ENCODE assay signal across 17 cellular contexts in the genomic region with DNA sequence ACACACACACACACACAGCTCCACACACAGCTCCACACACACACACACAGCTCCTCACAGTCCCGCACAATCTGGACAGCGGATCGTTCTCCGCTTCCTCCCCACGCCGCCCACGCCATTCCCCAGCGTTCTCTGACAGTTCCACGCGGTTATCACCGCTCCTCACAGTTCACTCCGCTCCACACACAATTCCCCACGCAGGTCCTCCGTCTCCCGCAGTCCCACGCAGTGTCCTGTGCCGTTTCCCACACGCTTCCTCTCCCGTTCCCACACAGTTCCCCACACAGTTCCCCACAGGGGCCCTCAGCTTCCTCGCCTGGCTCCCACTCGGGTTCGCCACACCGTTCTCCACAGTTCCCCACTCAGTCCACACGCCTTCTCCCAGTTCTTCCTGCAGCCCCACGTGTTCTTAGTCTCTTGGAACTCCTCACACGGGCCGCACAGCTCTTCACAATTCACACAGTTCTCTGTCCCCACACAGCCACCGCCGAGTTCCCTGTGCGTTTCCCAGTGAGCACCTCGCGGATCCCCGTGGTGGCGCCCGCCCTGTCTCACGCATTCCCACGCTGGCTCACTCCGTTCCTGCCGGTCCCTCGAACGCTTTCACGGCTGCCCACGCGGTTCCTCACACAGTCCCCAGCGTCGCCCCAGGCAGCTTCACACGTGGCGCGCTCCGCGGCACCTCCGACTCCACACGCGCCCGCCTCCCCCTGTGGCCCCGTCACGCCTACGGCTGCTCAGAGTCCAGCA. TPM values are rescaled to one million over a fixed set of nuclear protein-coding genes. Genes with fewer than 3 reads are reported as not detected.
DNase-seq lines count a peak whose midpoint lies in the region; ATAC-seq and TF ChIP-seq lines count a peak whose summit lies in the region.
"Had no signal": no experiment of that assay in that cellular context is flagged by ENCODE, and none has a peak within 500 bp of the region (broad histone marks: within the 10 kb centered on the region; RNA-seq: fewer than 3 reads in every experiment).

No MANE protein-coding gene starts in this region.

- peak overlapping the region in 30 of 59 donors; percentile 0 to 74 (median 41) for H3K27ac ChIP-seq in dorsolateral prefrontal cortex
- no peak overlapping the region for H3K27ac ChIP-seq in aorta (ENCODE audit: low read depth in 1 of 2, low read length in 2 of 2)
- H3K27ac ChIP-seq in stomach: no peak overlapping the region
- H3K27ac ChIP-seq: A549, KMS-11 had no signal

- H3K36me3 Mint-ChIP-seq in activated naive CD8-positive, alpha-beta T cell treated with anti-CD3 and anti-CD28 coated beads for 36 hours: no peaks in the 10 kb centered on the region

- no peak for TF ChIP-seq POLR2A in stomach (IDR thresholded peaks at IDR 0.05)

- intact Hi-C loops in left ventricle myocardium superior (cut with micrococcal nuclease): no loop called here
- intact Hi-C loops in cardiac septum (cut with DNase I): no loop called here
- intact Hi-C loops in dorsolateral prefrontal cortex (cut with DNase I): no loop called here
- intact Hi-C loops in posterior cingulate gyrus (cut with DNase I): no loop called here
- intact Hi-C loops in aorta (cut with DNase I): no loop called here
- intact Hi-C loops in stomach (cut with DNase I; ENCODE audit: low total_unique reads): no loop called here

- no peak for ATAC-seq in left ventricle myocardium superior
- ATAC-seq in aorta (ENCODE audit: low FRiP score): no peak
- ATAC-seq: A549, Panc1 had no signal

- H3K36me3 ChIP-seq in aorta (ENCODE audit: control insufficient read depth in 1 of 2, insufficient read depth in 2 of 2, low read length in 1 of 2): no peaks in the 10 kb centered on the region
- H3K36me3 ChIP-seq in stomach: no peaks in the 10 kb centered on the region

- H3K27me3 ChIP-seq in dorsolateral prefrontal cortex: no peaks in the 10 kb centered on the region
- no peaks in the 10 kb centered on the region for H3K27me3 ChIP-seq in aorta (ENCODE audit: control insufficient read depth in 1 of 2, insufficient read depth in 2 of 2, low read length in 1 of 2)
- peaks cover 0 to 61% (median 7%) of the 10 kb centered on the region in 3 donors for H3K27me3 ChIP-seq in stomach

- H3K27me3 Mint-ChIP-seq in activated naive CD8-positive, alpha-beta T cell treated with anti-CD3 and anti-CD28 coated beads for 36 hours: no peaks in the 10 kb centered on the region

- WGBS in aorta, 2 donors: 83 to 85% methylated on average over 58 of the region's 58 CpGs
- WGBS in stomach, 5 donors: 89 to 92% (median 90%) methylated on average over 56 to 58 of the region's 58 CpGs

- no peak overlapping the region for H3K4me3 ChIP-seq in dorsolateral prefrontal cortex
- no peak overlapping the region for H3K4me3 ChIP-seq in aorta (ENCODE audit: low read length in 2 of 2)
- H3K4me3 ChIP-seq in stomach: no peak overlapping the region
- H3K4me3 ChIP-seq: A549 had no signal

- TF ChIP-seq EP300 in stomach (IDR thresholded peaks at IDR 0.05): no peak

- DNase-seq in left ventricle myocardium superior (peak; percentile 13), cardiac septum (ENCODE audit: low spot score) (no peak), dorsolateral prefrontal cortex (peak in 5 of 10 donors; percentile 57 to 81 (median 65)), posterior cingulate gyrus (peak in 8 of 10 donors; percentile 36 to 93 (median 65)), aorta (peak; percentile 21 to 58), stomach (no peak), T-helper 9 cell (no peak)
- DNase-seq in activated naive CD8-positive, alpha-beta T cell treated with anti-CD3 and anti-CD28 coated beads for 36 hours: no peak
- DNase-seq: C1 segment of cervical spinal cord, HFFc6, NCI-H1436 treated with DMSO at 0.1 percent for 48 hours, NCI-H2029 treated with DMSO at 0.1 percent for 48 hours, NCI-H524 had no signal

- no peaks in the 10 kb centered on the region for H3K4me1 Mint-ChIP-seq in activated naive CD8-positive, alpha-beta T cell treated with anti-CD3 and anti-CD28 coated beads for 36 hours

- TF ChIP-seq CTCF in dorsolateral prefrontal cortex (IDR thresholded peaks at IDR 0.05 in 54 of 56, conservative IDR thresholded peaks at IDR 0.05 in 2 of 56; ENCODE audit: low read depth in 1 of 56, partially characterized antibody in 56 of 56) (no peak), stomach (IDR thresholded peaks at IDR 0.05) (no peak)

- H3K4me1 ChIP-seq in aorta (ENCODE audit: control insufficient read depth in 1 of 2, insufficient read depth in 2 of 2, low read length in 2 of 2): no peaks in the 10 kb centered on the region
- H3K4me1 ChIP-seq in stomach: no peaks in the 10 kb centered on the region
- H3K4me1 ChIP-seq: A549 had no signal

- no peak overlapping the region for H3K4me3 Mint-ChIP-seq in activated naive CD8-positive, alpha-beta T cell treated with anti-CD3 and anti-CD28 coated beads for 36 hours
- H3K4me3 Mint-ChIP-seq: HFFc6 had no signal

- H3K27ac Mint-ChIP-seq in activated naive CD8-positive, alpha-beta T cell treated with anti-CD3 and anti-CD28 coated beads for 36 hours: no peak overlapping the region
- H3K27ac Mint-ChIP-seq: HFFc6 had no signal

- no peaks in the 10 kb centered on the region for H3K9me3 Mint-ChIP-seq in activated naive CD8-positive, alpha-beta T cell treated with anti-CD3 and anti-CD28 coated beads for 36 hours
- H3K9me3 Mint-ChIP-seq: HFFc6 had no signal

- H3K9me3 ChIP-seq in aorta (ENCODE audit: control insufficient read depth, low read length) (no peaks in the 10 kb centered on the region), stomach (no peaks in the 10 kb centered on the region)
- H3K9me3 ChIP-seq: A549 had no signal

RNA-seq across cellular contexts. Expression of a gene that starts 38.4 kb away (rescaled TPM):
- total RNA-seq in left ventricle myocardium superior (1.6 TPM), cardiac septum (10.2 TPM), dorsolateral prefrontal cortex (1,000 to 10,000 TPM in 108 of 120 experiments, 100 to 1,000 TPM in 12; 869 to 1,843 (median 1,153) TPM), aorta (under 1 TPM; 0.72 to 0.78 TPM), stomach (10 to 100 TPM in 1 of 5 donors, 1 to 10 TPM in 3, under 1 TPM in 1; 0.29 to 12.5 (median 3.9) TPM)
- polyA plus RNA-seq in aorta (under 1 TPM in 1 of 2 donors, not detected in 1; 0.25 TPM), stomach (1 to 10 TPM in 1 of 3 donors, under 1 TPM in 2; 0.15 to 4.9 (median 0.63) TPM)
- total RNA-seq in activated naive CD8-positive, alpha-beta T cell treated with anti-CD3 and anti-CD28 coated beads for 36 hours: 1 to 10 TPM; 7.7 to 8.2 TPM
- total RNA-seq: HFFc6, M059J had no signal

Comparison
In these comparisons a context has a peak if more than half of its experiments do, and no peak if none do; other contexts are left out.
1. DNase-seq: peak in left ventricle myocardium superior (single experiment), posterior cingulate gyrus (8 of 10) and aorta (2 of 2); none in cardiac septum (single experiment), stomach (single experiment), T-helper 9 cell (single experiment) and activated naive CD8-positive, alpha-beta T cell treated with anti-CD3 and anti-CD28 coated beads for 36 hours (single experiment).
2. H3K27ac ChIP-seq: peak in dorsolateral prefrontal cortex (30 of 59); none in aorta (0 of 2) and stomach (0 of 5).
3. RNA of a gene that starts 38.4 kb away (total RNA-seq): 869 to 1,843 TPM in dorsolateral prefrontal cortex; 10.2 TPM in cardiac septum (single experiment), 7.7 to 8.2 TPM in activated naive CD8-positive, alpha-beta T cell treated with anti-CD3 and anti-CD28 coated beads for 36 hours, 0.29 to 12.5 TPM in stomach, 1.6 TPM in left ventricle myocardium superior (single experiment) and 0.72 to 0.78 TPM in aorta; every median in the first group is over 10 times any median in the second.